Comparison of ENCODE assay signal across 8 cellular contexts in genomic region chr7:146090023-146090645, GRCh38. TPM values are rescaled to one million over a fixed set of nuclear protein-coding genes. Genes with fewer than 3 reads are reported as not detected.
DNase-seq lines count a peak whose midpoint lies in the region; ATAC-seq lines count a peak whose summit lies in the region.

No MANE protein-coding gene starts in this region.

- ATAC-seq in GM19452 (IDR thresholded peaks at IDR 0.05; ENCODE audit: unreplicated experiment) (peak; percentile 80), HG03342 (IDR thresholded peaks at IDR 0.05; ENCODE audit: unreplicated experiment) (peak; percentile 95), sciatic nerve (no peak)

- intact Hi-C loops in sciatic nerve (cut with DNase I), result no loop called here

- DNase-seq in DMS53 treated with DMSO at 0.1 percent for 48 hours (lab: John Stamatoyannopoulos, UW; ENCODE audit: unreplicated experiment), result peak; percentile 77
- peak; percentile 39 for DNase-seq in NCI-H345 treated with DMSO at 0.1 percent for 48 hours (lab: John Stamatoyannopoulos, UW; ENCODE audit: unreplicated experiment)
- peak; percentile 45 for DNase-seq in cerebellum (ENCODE audit: low spot score)
- peak; percentile 2 for DNase-seq in myocyte (ENCODE audit: low read depth)
- DNase-seq in activated T-cell treated with anti-CD3 and anti-CD28 coated beads for 4 hours, result no peak
- DNase-seq in sciatic nerve (ENCODE audit: low spot score), result no peak

RNA-seq across cellular contexts. Expression of gene CNTNAP2, which starts 26.5 kb away (rescaled TPM):
- 137 TPM for total RNA-seq in cerebellum
- not detected in 2 replicates for total RNA-seq in myocyte
- polyA plus RNA-seq in myocyte (2012), result not detected
- 0.49 TPM for total RNA-seq in sciatic nerve

Comparison
In these comparisons a context has a peak if more than half of its experiments do, and no peak if none do; other contexts are left out.
1. DNase-seq: peak in DMS53 treated with DMSO at 0.1 percent for 48 hours (single experiment), NCI-H345 treated with DMSO at 0.1 percent for 48 hours (single experiment), cerebellum (single experiment) and myocyte (single experiment); none in activated T-cell treated with anti-CD3 and anti-CD28 coated beads for 4 hours (single experiment) and sciatic nerve (single experiment).
2. RNA of gene CNTNAP2, which starts 26.5 kb away (total RNA-seq): 137 TPM in cerebellum (single experiment); 0.49 TPM in sciatic nerve (single experiment) and not detected in myocyte; every median in the first group is over 10 times any median in the second.